ENCODE assay signal across 8 cellular contexts in the genomic region with DNA sequence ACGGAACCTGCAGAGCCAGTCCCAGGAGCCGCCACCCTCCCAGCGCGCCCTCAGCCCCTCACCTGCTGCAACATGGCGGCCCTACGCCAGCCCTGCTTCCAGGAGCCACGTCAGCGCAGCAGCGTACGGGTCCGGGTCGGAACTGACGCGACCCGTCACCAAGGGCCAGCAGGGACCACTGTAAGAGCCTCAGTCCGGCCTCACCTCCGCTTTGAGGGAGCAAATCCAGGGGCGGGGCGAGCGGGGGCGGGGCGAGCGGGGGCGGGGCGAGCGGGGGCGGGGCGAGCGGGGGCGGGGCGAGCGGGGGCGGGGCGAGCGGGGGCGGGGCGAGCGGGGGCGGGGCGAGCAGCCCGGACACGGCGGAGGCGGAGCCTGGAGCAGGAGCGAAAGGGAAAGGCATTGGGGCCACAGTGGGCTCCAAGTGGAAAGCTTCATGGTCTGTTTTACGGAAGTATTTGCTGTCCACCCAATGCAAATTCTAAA. TPM values are rescaled to one million over a fixed set of nuclear protein-coding genes. Genes with fewer than 3 reads are reported as not detected.
DNase-seq lines count a peak whose midpoint lies in the region; ATAC-seq and TF ChIP-seq lines count a peak whose summit lies in the region.
"Not testable (repeated sequence)": the region's sequence is repeated elsewhere in the genome, so short reads cannot be mapped to it uniquely, and the experiment has no call there.

TSS of gene TVP23C (minus strand) at position 109 of the 483 bp plus-strand sequence. CDS start at position 74, 35 bp downstream.

- RAD21 ChIA-PET in HCT116 (lab: Charles Lee; ENCODE audit: low non-redundant PET in 1 of 2, low total read pairs in 2 of 2, uncharacterized antibody in 2 of 2, unreplicated experiment in 2 of 2) = not testable (repeated sequence)

- H3K9me3 Mint-ChIP-seq in activated naive CD4-positive, alpha-beta T cell treated with anti-CD3 and anti-CD28 coated beads, Interleukin-2, amount 50 U/mL, for 24 hours; stimulated activated naive CD8-positive, alpha-beta T cell treated with anti-CD3 and anti-CD28 coated beads, Interleukin-15, amount 100 ng/mL, for 72 hours: not testable (repeated sequence)

- DNase-seq in HCT116 (ENCODE audit: low read depth, low spot score) (peak; percentile 63), MM.1S (peak; percentile 10), SW 1271 (lab: John Stamatoyannopoulos, UW) (peak; percentile 72 to 88), glomerular endothelial cell (ENCODE audit: extremely low read depth, low read depth, low spot score) (peak; percentile 9)
- DNase-seq in stimulated activated naive CD8-positive, alpha-beta T cell treated with anti-CD3 and anti-CD28 coated beads, Interleukin-15, amount 100 ng/mL, for 72 hours = peak; percentile 76 to 85

- H3K9me3 ChIP-seq in ES-I3 (ENCODE audit: control insufficient read depth, insufficient read depth, low read length); HCT116 (ENCODE audit: control insufficient read depth in 1 of 2, insufficient read depth in 1 of 2, low read depth in 1 of 2, low read length in 2 of 2); MM.1S (replicated peaks; ENCODE audit: insufficient read depth, low read length); neutrophil: not testable (repeated sequence)

- H3K36me3 ChIP-seq in ES-I3 (ENCODE audit: insufficient read depth, low read length); HCT116 (ENCODE audit: control insufficient read depth in 1 of 2, insufficient read depth in 2 of 2, low read length in 2 of 2); MM.1S (replicated peaks; ENCODE audit: insufficient read depth, low read length); neutrophil: not testable (repeated sequence)

- intact Hi-C loops in HCT116 (cut with micrococcal nuclease) = not testable (repeated sequence)

- H3K27ac Mint-ChIP-seq in activated naive CD4-positive, alpha-beta T cell treated with anti-CD3 and anti-CD28 coated beads, Interleukin-2, amount 50 U/mL, for 24 hours = peak within 1 kb of the TSS; percentile 93
- peak within 1 kb of the TSS; percentile 98 to 99 for H3K27ac Mint-ChIP-seq in stimulated activated naive CD8-positive, alpha-beta T cell treated with anti-CD3 and anti-CD28 coated beads, Interleukin-15, amount 100 ng/mL, for 72 hours

- TF ChIP-seq POLR2A in HCT116 (IDR thresholded peaks at IDR 0.05; ENCODE audit: borderline replicate concordance, extremely low read depth, insufficient read depth, insufficient read length) = not testable (repeated sequence)

- not testable (repeated sequence) for H3K79me2 ChIP-seq in HCT116 (ENCODE audit: insufficient read depth, low read length); MM.1S (ENCODE audit: low read length)

- peak within 1 kb of the TSS; percentile 95 for H3K4me3 Mint-ChIP-seq in activated naive CD4-positive, alpha-beta T cell treated with anti-CD3 and anti-CD28 coated beads, Interleukin-2, amount 50 U/mL, for 24 hours
- H3K4me3 Mint-ChIP-seq in stimulated activated naive CD8-positive, alpha-beta T cell treated with anti-CD3 and anti-CD28 coated beads, Interleukin-15, amount 100 ng/mL, for 72 hours = peak within 1 kb of the TSS; percentile 95 to 99

- H3K27ac ChIP-seq in HCT116 (ENCODE audit: low read depth, low read length) = peak within 1 kb of the TSS; percentile 59; the same call in 1 of the 2 replicates
- not testable (repeated sequence) for H3K27ac ChIP-seq in MM.1S (ENCODE audit: low read length)
- H3K27ac ChIP-seq in neutrophil = peak within 1 kb of the TSS; percentile 70

- peak within 1 kb of the TSS; percentile 67 for H3K4me2 ChIP-seq in HCT116 (ENCODE audit: low read length)
- not testable (repeated sequence) for H3K4me2 ChIP-seq in MM.1S (ENCODE audit: low read depth, low read length)

- H3K9me2 ChIP-seq in HCT116 (ENCODE audit: insufficient read depth); MM.1S (replicated peaks; ENCODE audit: insufficient read depth, low read length): not testable (repeated sequence)

- peak within 1 kb of the TSS; percentile 61 for H3K9ac ChIP-seq in ES-I3 (ENCODE audit: low read depth, low read length)
- H3K9ac ChIP-seq in HCT116 (ENCODE audit: low read length) = peak within 1 kb of the TSS; percentile 65
- H3K9ac ChIP-seq in MM.1S (ENCODE audit: low read length) = not testable (repeated sequence)

- not testable (repeated sequence) for H3K4me1 Mint-ChIP-seq in activated naive CD4-positive, alpha-beta T cell treated with anti-CD3 and anti-CD28 coated beads, Interleukin-2, amount 50 U/mL, for 24 hours
- peaks cover 11% of the 10 kb centered on the region for H3K4me1 Mint-ChIP-seq in stimulated activated naive CD8-positive, alpha-beta T cell treated with anti-CD3 and anti-CD28 coated beads, Interleukin-15, amount 100 ng/mL, for 72 hours

- H3F3A ChIP-seq in MM.1S (ENCODE audit: insufficient read depth, low read length) = not testable (repeated sequence)

- not testable (repeated sequence) for H3K27me3 Mint-ChIP-seq in activated naive CD4-positive, alpha-beta T cell treated with anti-CD3 and anti-CD28 coated beads, Interleukin-2, amount 50 U/mL, for 24 hours; stimulated activated naive CD8-positive, alpha-beta T cell treated with anti-CD3 and anti-CD28 coated beads, Interleukin-15, amount 100 ng/mL, for 72 hours

- BruUV-seq in HCT116 (replicated peaks; lab: Mats Ljungman, UMichigan) = not testable (repeated sequence)

- not testable (repeated sequence) for H3K4me1 ChIP-seq in ES-I3 (ENCODE audit: insufficient read depth, low read length); HCT116 (ENCODE audit: control insufficient read depth in 1 of 2, insufficient read depth in 2 of 2, low read length in 2 of 2); MM.1S (ENCODE audit: low read length); neutrophil (ENCODE audit: control insufficient read depth in 1 of 2, insufficient read depth in 1 of 2, low read depth in 1 of 2, low read length in 1 of 2)

- not testable (repeated sequence) for H3K36me3 Mint-ChIP-seq in activated naive CD4-positive, alpha-beta T cell treated with anti-CD3 and anti-CD28 coated beads, Interleukin-2, amount 50 U/mL, for 24 hours

- not testable (repeated sequence) for TF ChIP-seq CTCF in HCT116 (IDR thresholded peaks at IDR 0.05 in 2 of 3, conservative IDR thresholded peaks at IDR 0.05 in 1 of 3; ENCODE audit: borderline replicate concordance in 1 of 3, insufficient read depth in 1 of 3, low read depth in 2 of 3, low read length in 2 of 3); MM.1S (IDR thresholded peaks at IDR 0.05; ENCODE audit: low read length); neutrophil (IDR thresholded peaks at IDR 0.05)

- CTCF ChIA-PET in HCT116 (lab: Charles Lee) = not testable (repeated sequence)

- not testable (repeated sequence) for TF ChIP-seq RAD21 in HCT116 (IDR thresholded peaks at IDR 0.05; ENCODE audit: low read depth)

- not testable (repeated sequence) for H3K27me3 ChIP-seq in HCT116 (ENCODE audit: insufficient read depth, low read length); MM.1S (replicated peaks; ENCODE audit: insufficient read depth, low read length); neutrophil

- not testable (repeated sequence) for H4K20me1 ChIP-seq in HCT116 (ENCODE audit: insufficient read depth); MM.1S (ENCODE audit: insufficient read depth, low read length)

- peak within 1 kb of the TSS; percentile 54 to 65 for H3K4me3 ChIP-seq in HCT116 (replicated peaks in 1 of 2; ENCODE audit: low read depth in 1 of 2, low read length in 2 of 2)
- H3K4me3 ChIP-seq in MM.1S (ENCODE audit: low read length) = peak within 1 kb of the TSS; percentile 60
- peak within 1 kb of the TSS; percentile 65 to 93 for H3K4me3 ChIP-seq in neutrophil (ENCODE audit: low read depth in 1 of 2, low read length in 1 of 2)

- peak; percentile 97 for ATAC-seq in HCT116
- ATAC-seq in stimulated activated naive CD8-positive, alpha-beta T cell treated with anti-CD3 and anti-CD28 coated beads, Interleukin-15, amount 100 ng/mL, for 72 hours = peak; percentile 98

- not testable (repeated sequence) for H2AFZ ChIP-seq in HCT116 (ENCODE audit: low read depth, low read length, poor library complexity, severe bottlenecking)
- peak within 1 kb of the TSS; percentile 61; the same call in 1 of the 2 replicates for H2AFZ ChIP-seq in MM.1S (ENCODE audit: low read length)

- POLR2A ChIA-PET in HCT116 (lab: Charles Lee) = not testable (repeated sequence)

TF ChIP-seq in HCT116, 20 proteins besides CTCF, POLR2A, EP300 and RAD21:
- TF ChIP-seq POLR2AphosphoS5 (IDR thresholded peaks at IDR 0.05; ENCODE audit: low read depth, low read length) (peak; percentile 81), YY1 (IDR thresholded peaks at IDR 0.05; ENCODE audit: extremely low read depth, insufficient replicate concordance, low read depth, low read length) (peak; percentile 84)

RNA-seq across cellular contexts. Expression of gene TVP23C, which starts in this region (rescaled TPM):
- total RNA-seq in HCT116 (2021; ENCODE audit: unreplicated experiment) (14.1 TPM), glomerular endothelial cell (20.2 and 24.2 TPM in 2 replicates)
- polyA plus RNA-seq in HCT116 (2012) = 3.8 and 5.4 TPM in 2 replicates

Comparison
In these comparisons a context has a peak if more than half of its experiments do, and no peak if none do; other contexts are left out.
1. DNase-seq: peak in every context shown above with its lines; median percentile 80 in stimulated activated naive CD8-positive, alpha-beta T cell treated with anti-CD3 and anti-CD28 coated beads, Interleukin-15, amount 100 ng/mL, for 72 hours; 80 in SW 1271; 63 in HCT116; 10 in MM.1S; 9 in glomerular endothelial cell.